In the genomic region with DNA sequence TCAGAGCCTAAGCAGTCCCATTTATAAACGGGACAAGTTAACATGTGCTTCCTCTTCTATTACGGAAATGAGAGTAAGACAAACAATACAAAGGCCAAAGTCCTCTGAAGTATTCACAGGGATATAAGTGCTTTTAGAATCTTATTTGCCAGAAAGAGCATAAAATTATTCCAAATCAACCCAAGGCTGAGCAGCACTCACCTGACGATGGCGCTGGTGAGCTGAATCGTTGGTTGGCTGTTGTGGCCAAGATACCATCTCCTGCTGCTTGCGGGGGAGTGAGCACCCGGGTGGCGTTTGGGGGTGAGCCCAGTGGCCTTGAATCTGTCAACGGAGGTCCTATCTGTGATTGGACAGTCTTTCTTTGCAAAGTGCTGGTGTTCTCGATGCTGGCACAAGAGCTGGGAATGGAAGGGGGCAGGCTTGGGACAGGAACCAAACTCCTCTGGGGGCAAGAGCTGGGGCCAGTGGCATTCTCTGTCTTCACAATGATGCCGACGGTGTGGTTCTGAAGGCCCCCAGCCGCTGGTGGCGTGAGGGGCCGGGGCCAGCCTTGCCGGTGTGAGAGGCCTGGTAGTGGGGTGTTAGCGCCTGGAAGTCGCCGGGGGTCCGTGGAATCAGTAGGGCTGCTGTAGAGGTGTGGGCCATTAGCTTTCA, we compare ENCODE assay signal across 13 cellular contexts. TPM values are rescaled to one million over a fixed set of nuclear protein-coding genes. Genes with fewer than 3 reads are reported as not detected.
DNase-seq lines count a peak whose midpoint lies in the region; ATAC-seq and TF ChIP-seq lines count a peak whose summit lies in the region.
"Had no signal": no experiment of that assay in that cellular context is flagged by ENCODE, and none has a peak within 500 bp of the region (broad histone marks: within the 10 kb centered on the region; RNA-seq: fewer than 3 reads in every experiment).

No MANE protein-coding gene starts in this region.

- 69 to 77% methylated on average over 10 to 11 of the region's 20 CpGs for WGBS in esophagus squamous epithelium, 2 donors

- H3K4me1 Mint-ChIP-seq in activated CD8-positive, alpha-beta memory T cell treated with anti-CD3 and anti-CD28 coated beads, Interleukin-2, amount 10 ng/mL, durations not matched to agents 7 days and 5 days, result peaks cover 6% of the 10 kb centered on the region
- peaks cover 7% of the 10 kb centered on the region for H3K4me1 Mint-ChIP-seq in T-helper 17 cell
- no peaks in the 10 kb centered on the region for H3K4me1 Mint-ChIP-seq in stimulated activated memory B cell treated with anti-CD40 and anti-IgM and Interleukin-4, amounts not matched to agents 10 μg/mL and 1 μg/mL and 100 μg/mL, for 72 hours

- H3K4me3 ChIP-seq in esophagus squamous epithelium, result no peak overlapping the region
- H3K4me3 ChIP-seq: BLaER1 treated with 17β-estradiol and CSF1 and Interleukin-3, amounts not matched to agents 10 nM and 100 nM; vagina had no signal

- H3K36me3 Mint-ChIP-seq in activated CD8-positive, alpha-beta memory T cell treated with anti-CD3 and anti-CD28 coated beads, Interleukin-2, amount 10 ng/mL, durations not matched to agents 7 days and 5 days, result peaks cover 67% of the 10 kb centered on the region
- peaks cover 10% of the 10 kb centered on the region for H3K36me3 Mint-ChIP-seq in T-helper 17 cell (ENCODE audit: low read depth)
- H3K36me3 Mint-ChIP-seq in stimulated activated memory B cell treated with anti-CD40 and anti-IgM and Interleukin-4, amounts not matched to agents 10 μg/mL and 1 μg/mL and 100 μg/mL, for 72 hours, result peaks cover 74% of the 10 kb centered on the region

- H3K27ac Mint-ChIP-seq in activated CD8-positive, alpha-beta memory T cell treated with anti-CD3 and anti-CD28 coated beads, Interleukin-2, amount 10 ng/mL, durations not matched to agents 7 days and 5 days, result peak overlapping the region; percentile 2
- peak overlapping the region; percentile 34 for H3K27ac Mint-ChIP-seq in T-helper 17 cell
- peak overlapping the region; percentile 6 for H3K27ac Mint-ChIP-seq in stimulated activated memory B cell treated with anti-CD40 and anti-IgM and Interleukin-4, amounts not matched to agents 10 μg/mL and 1 μg/mL and 100 μg/mL, for 72 hours

- no peaks in the 10 kb centered on the region for H3K27me3 ChIP-seq in foreskin keratinocyte
- H3K27me3 ChIP-seq in esophagus squamous epithelium, result no peaks in the 10 kb centered on the region
- H3K27me3 ChIP-seq: BLaER1 treated with 17β-estradiol and CSF1 and Interleukin-3, amounts not matched to agents 10 nM and 100 nM; vagina had no signal

- CTCF ChIA-PET in activated CD8-positive, alpha-beta memory T cell treated with anti-CD3 and anti-CD28 coated beads, Interleukin-2, amount 10 ng/mL, durations not matched to agents 7 days and 5 days (lab: Charles Lee), result interaction anchor here (1.1 to 2.4 kb wide), 7 partner anchors 13 to 185 kb away, joined by 3 to 7 read pairs (median 3); no protein-coding TSS in a partner anchor

- H3K9me3 ChIP-seq in T-helper 17 cell (ENCODE audit: control insufficient read depth, low read length, poor library complexity, severe bottlenecking) (no peaks in the 10 kb centered on the region), esophagus squamous epithelium (no peaks in the 10 kb centered on the region)
- H3K9me3 ChIP-seq: BLaER1 treated with 17β-estradiol and CSF1 and Interleukin-3, amounts not matched to agents 10 nM and 100 nM; vagina had no signal

- no peak overlapping the region for H3K4me3 Mint-ChIP-seq in activated CD8-positive, alpha-beta memory T cell treated with anti-CD3 and anti-CD28 coated beads, Interleukin-2, amount 10 ng/mL, durations not matched to agents 7 days and 5 days
- H3K4me3 Mint-ChIP-seq in T-helper 17 cell, result peak overlapping the region; percentile 56
- H3K4me3 Mint-ChIP-seq in stimulated activated memory B cell treated with anti-CD40 and anti-IgM and Interleukin-4, amounts not matched to agents 10 μg/mL and 1 μg/mL and 100 μg/mL, for 72 hours, result no peak overlapping the region
- H3K4me3 Mint-ChIP-seq: memory B cell had no signal

- no peak overlapping the region for H3K27ac ChIP-seq in foreskin keratinocyte
- H3K27ac ChIP-seq in esophagus squamous epithelium, result peak overlapping the region in 1 of 4 donors; percentile 35
- H3K27ac ChIP-seq: BLaER1 treated with 17β-estradiol and CSF1 and Interleukin-3, amounts not matched to agents 10 nM and 100 nM; epithelial cell of prostate; vagina had no signal

- H3K27me3 Mint-ChIP-seq in activated CD8-positive, alpha-beta memory T cell treated with anti-CD3 and anti-CD28 coated beads, Interleukin-2, amount 10 ng/mL, durations not matched to agents 7 days and 5 days, result no peaks in the 10 kb centered on the region
- no peaks in the 10 kb centered on the region for H3K27me3 Mint-ChIP-seq in T-helper 17 cell
- H3K27me3 Mint-ChIP-seq in stimulated activated memory B cell treated with anti-CD40 and anti-IgM and Interleukin-4, amounts not matched to agents 10 μg/mL and 1 μg/mL and 100 μg/mL, for 72 hours, result no peaks in the 10 kb centered on the region
- H3K27me3 Mint-ChIP-seq: memory B cell had no signal

- no peak for TF ChIP-seq POLR2A in esophagus squamous epithelium (IDR thresholded peaks at IDR 0.05)

- H3K36me3 ChIP-seq in esophagus squamous epithelium, result peaks cover 34 to 98% (median 69%) of the 10 kb centered on the region in 3 donors

- no peak for ATAC-seq in activated CD8-positive, alpha-beta memory T cell treated with anti-CD3 and anti-CD28 coated beads, Interleukin-2, amount 10 ng/mL, durations not matched to agents 7 days and 5 days
- peak; percentile 27 for ATAC-seq in T-helper 17 cell
- ATAC-seq in foreskin keratinocyte, result no peak
- no peak for ATAC-seq in stimulated activated memory B cell treated with anti-CD40 and anti-IgM and Interleukin-4, amounts not matched to agents 10 μg/mL and 1 μg/mL and 100 μg/mL, for 72 hours
- no peak for ATAC-seq in GM18909 (IDR thresholded peaks at IDR 0.05; ENCODE audit: poor library complexity, unreplicated experiment)

- H3K9me3 Mint-ChIP-seq in activated CD8-positive, alpha-beta memory T cell treated with anti-CD3 and anti-CD28 coated beads, Interleukin-2, amount 10 ng/mL, durations not matched to agents 7 days and 5 days (ENCODE audit: low read depth), result no peaks in the 10 kb centered on the region
- H3K9me3 Mint-ChIP-seq in stimulated activated memory B cell treated with anti-CD40 and anti-IgM and Interleukin-4, amounts not matched to agents 10 μg/mL and 1 μg/mL and 100 μg/mL, for 72 hours, result no peaks in the 10 kb centered on the region
- H3K9me3 Mint-ChIP-seq: memory B cell had no signal

- H3K4me1 ChIP-seq in foreskin keratinocyte (no peaks in the 10 kb centered on the region), esophagus squamous epithelium (peaks cover 12 to 31% (median 20%) of the 10 kb centered on the region in 3 donors)

- DNase-seq in activated CD8-positive, alpha-beta memory T cell treated with anti-CD3 and anti-CD28 coated beads, Interleukin-2, amount 10 ng/mL, durations not matched to agents 7 days and 5 days, result no peak
- no peak for DNase-seq in activated CD8-positive, alpha-beta memory T cell treated with anti-CD3 and anti-CD28 coated beads for 24 hours
- DNase-seq in T-helper 17 cell, result no peak
- no peak for DNase-seq in foreskin keratinocyte
- DNase-seq in esophagus squamous epithelium (lab: John Stamatoyannopoulos, UW), result no peak
- no peak for DNase-seq in GM19238 (ENCODE audit: insufficient read length, low spot score)
- DNase-seq: stimulated activated CD4-positive, alpha-beta T cell treated with anti-CD3 and anti-CD28 coated beads, Interleukin-4, amount 100 ng/mL, for 24 hours had no signal

- TF ChIP-seq CTCF in foreskin keratinocyte (conservative IDR thresholded peaks at IDR 0.05) (peak; percentile 42), esophagus squamous epithelium (IDR thresholded peaks at IDR 0.05) (peak in 2 of 6 experiments; percentile 9 to 13)

- intact Hi-C loops in esophagus squamous epithelium (cut with DNase I), result loop anchor here (10.0 kb wide), 1 partner anchor 148 kb away; no protein-coding TSS in a partner anchor

RNA-seq across cellular contexts. Expression of gene DHRS13, which starts 9.5 kb away (rescaled TPM):
- 10 to 100 TPM; 23.1 to 25.9 TPM for total RNA-seq in activated CD8-positive, alpha-beta memory T cell treated with anti-CD3 and anti-CD28 coated beads, Interleukin-2, amount 10 ng/mL, durations not matched to agents 7 days and 5 days
- total RNA-seq in T-helper 17 cell (10 to 100 TPM; 21.0 TPM), foreskin keratinocyte (8.0 and 10.9 TPM in 2 replicates), esophagus squamous epithelium (10 to 100 TPM; 10.3 to 17.0 (median 14.9) TPM)
- 8.0 and 11.5 TPM in 2 replicates for polyA plus RNA-seq in foreskin keratinocyte

RNA-seq across cellular contexts. Expression of gene FLOT2, which starts 14.9 kb away (rescaled TPM):
- total RNA-seq in activated CD8-positive, alpha-beta memory T cell treated with anti-CD3 and anti-CD28 coated beads, Interleukin-2, amount 10 ng/mL, durations not matched to agents 7 days and 5 days, result 100 to 1,000 TPM; 143 to 191 TPM
- total RNA-seq in T-helper 17 cell (100 to 1,000 TPM; 132 to 147 TPM), foreskin keratinocyte (81.8 and 83.2 TPM in 2 replicates), esophagus squamous epithelium (10 to 100 TPM; 44.8 to 81.8 (median 65.2) TPM)
- 69.1 and 71.9 TPM in 2 replicates for polyA plus RNA-seq in foreskin keratinocyte

RNA-seq across cellular contexts. Expression of gene PHF12, which starts 38.9 kb away (rescaled TPM):
- 10 to 100 TPM; 79.5 to 85.8 TPM for total RNA-seq in activated CD8-positive, alpha-beta memory T cell treated with anti-CD3 and anti-CD28 coated beads, Interleukin-2, amount 10 ng/mL, durations not matched to agents 7 days and 5 days
- total RNA-seq in T-helper 17 cell, result 100 to 1,000 TPM; 164 to 174 TPM
- 19.4 and 23.5 TPM in 2 replicates for total RNA-seq in foreskin keratinocyte
- polyA plus RNA-seq in foreskin keratinocyte, result 9.7 and 12.0 TPM in 2 replicates
- 10 to 100 TPM; 13.0 to 35.6 (median 18.8) TPM for total RNA-seq in esophagus squamous epithelium

RNA-seq across cellular contexts. Expression of gene ERAL1, which starts 57.6 kb away (rescaled TPM):
- 10 to 100 TPM; 46.1 to 50.6 TPM for total RNA-seq in activated CD8-positive, alpha-beta memory T cell treated with anti-CD3 and anti-CD28 coated beads, Interleukin-2, amount 10 ng/mL, durations not matched to agents 7 days and 5 days
- 10 to 100 TPM; 19.0 to 20.5 TPM for total RNA-seq in T-helper 17 cell
- total RNA-seq in foreskin keratinocyte, result 34.8 and 44.4 TPM in 2 replicates
- polyA plus RNA-seq in foreskin keratinocyte, result 65.8 and 72.8 TPM in 2 replicates
- total RNA-seq in esophagus squamous epithelium, result 10 to 100 TPM; 24.7 to 41.6 (median 37.8) TPM
